ENCODE assay signal across 2 cellular contexts in genomic region chr20:49889245-49889942, GRCh38.
A peak's percentile ranks its signal among the peaks of the same experiment; 100 is the strongest.
TF ChIP-seq lines count a peak whose summit lies in the region.

No MANE protein-coding gene starts in this region.

TF ChIP-seq in WTC11, 78 proteins besides CTCF, POLR2A, EP300 and RAD21:
- TF ChIP-seq ZSCAN18 (CRISPR knock-in tag; IDR thresholded peaks at IDR 0.05) (no peak), MLX (CRISPR knock-in tag; IDR thresholded peaks at IDR 0.05) (no peak), ZNF425 (CRISPR knock-in tag; conservative IDR thresholded peaks at IDR 0.05) (no peak), PRDM15 (CRISPR knock-in tag; IDR thresholded peaks at IDR 0.05) (no peak), E2F4 (CRISPR knock-in tag; IDR thresholded peaks at IDR 0.05; ENCODE audit: borderline replicate concordance, low read depth) (no peak), CBFB (CRISPR knock-in tag; IDR thresholded peaks at IDR 0.05; ENCODE audit: low read depth) (no peak)

TF ChIP-seq in HepG2, 621 proteins besides CTCF, POLR2A, EP300 and RAD21 (continues in another document):
- TF ChIP-seq GLI4 (CRISPR knock-in tag; IDR thresholded peaks at IDR 0.05; ENCODE audit: borderline replicate concordance), result no peak
- TF ChIP-seq GFI1 (CRISPR knock-in tag; IDR thresholded peaks at IDR 0.05; ENCODE audit: borderline replicate concordance), result no peak
- no peak for TF ChIP-seq MAX (IDR thresholded peaks at IDR 0.05)
- no peak for TF ChIP-seq ZNF609 (CRISPR knock-in tag; IDR thresholded peaks at IDR 0.05; ENCODE audit: borderline replicate concordance)
- TF ChIP-seq ZNF207 (IDR thresholded peaks at IDR 0.05; ENCODE audit: borderline replicate concordance), result no peak
- no peak for TF ChIP-seq ZKSCAN1 (IDR thresholded peaks at IDR 0.05; ENCODE audit: low read length)
- TF ChIP-seq THYN1 (CRISPR knock-in tag; IDR thresholded peaks at IDR 0.05; ENCODE audit: borderline replicate concordance, low read depth), result no peak
- no peak for TF ChIP-seq HOMEZ (CRISPR knock-in tag; IDR thresholded peaks at IDR 0.05; ENCODE audit: low read depth)
- TF ChIP-seq ESRRA (CRISPR knock-in tag; IDR thresholded peaks at IDR 0.05; ENCODE audit: low read depth), result no peak
- TF ChIP-seq MAFG (CRISPR knock-in tag; IDR thresholded peaks at IDR 0.05), result no peak
- no peak for TF ChIP-seq ZSCAN12 (CRISPR knock-in tag; IDR thresholded peaks at IDR 0.05)
- TF ChIP-seq ZNF746 (CRISPR knock-in tag; IDR thresholded peaks at IDR 0.05), result no peak
- no peak for TF ChIP-seq SOX6 (IDR thresholded peaks at IDR 0.05)
- no peak for TF ChIP-seq SOX6 (CRISPR knock-in tag; IDR thresholded peaks at IDR 0.05)
- no peak for TF ChIP-seq MBD4 (IDR thresholded peaks at IDR 0.05; ENCODE audit: borderline replicate concordance, low read length)
- no peak for TF ChIP-seq FOXA1 (IDR thresholded peaks at IDR 0.05)
- TF ChIP-seq FOXA1 (CRISPR knock-in tag; IDR thresholded peaks at IDR 0.05), result peak; percentile 33; the same call in 1 of the 2 replicates
- TF ChIP-seq ZNF691 (CRISPR knock-in tag; IDR thresholded peaks at IDR 0.05; ENCODE audit: borderline replicate concordance, low read depth), result no peak
- TF ChIP-seq NAIF1 (CRISPR knock-in tag; IDR thresholded peaks at IDR 0.05; ENCODE audit: borderline replicate concordance), result no peak
- TF ChIP-seq REST (IDR thresholded peaks at IDR 0.05; ENCODE audit: borderline replicate concordance in 1 of 2, low read depth in 1 of 2, low read length in 2 of 2), result no peak
- TF ChIP-seq NONO (IDR thresholded peaks at IDR 0.05), result no peak
- TF ChIP-seq NONO (CRISPR knock-in tag; conservative IDR thresholded peaks at IDR 0.05), result no peak
- peak; percentile 61 for TF ChIP-seq SALL1 (CRISPR knock-in tag; IDR thresholded peaks at IDR 0.05)
- no peak for TF ChIP-seq ZMYM3 (CRISPR knock-in tag; IDR thresholded peaks at IDR 0.05)
- TF ChIP-seq KDM6A (CRISPR knock-in tag; IDR thresholded peaks at IDR 0.05; ENCODE audit: low read depth), result no peak
- TF ChIP-seq ZNF512 (CRISPR knock-in tag; IDR thresholded peaks at IDR 0.05), result no peak
- no peak for TF ChIP-seq AHR (CRISPR knock-in tag; IDR thresholded peaks at IDR 0.05)
- TF ChIP-seq BCLAF1 (IDR thresholded peaks at IDR 0.05), result no peak
- TF ChIP-seq JUNB (CRISPR knock-in tag; IDR thresholded peaks at IDR 0.05; ENCODE audit: borderline replicate concordance), result no peak
- peak; percentile 21; the same call in 1 of the 2 replicates for TF ChIP-seq ZNF777 (CRISPR knock-in tag; IDR thresholded peaks at IDR 0.05)
- TF ChIP-seq RXRA (CRISPR knock-in tag; IDR thresholded peaks at IDR 0.05), result no peak
- no peak for TF ChIP-seq FOXO1 (CRISPR knock-in tag; IDR thresholded peaks at IDR 0.05)
- TF ChIP-seq THRA (CRISPR knock-in tag; IDR thresholded peaks at IDR 0.05; ENCODE audit: borderline replicate concordance), result no peak
- no peak for TF ChIP-seq ZNF615 (CRISPR knock-in tag; IDR thresholded peaks at IDR 0.05; ENCODE audit: borderline replicate concordance)
- TF ChIP-seq MAFF (IDR thresholded peaks at IDR 0.05; ENCODE audit: low read depth, low read length), result no peak
- TF ChIP-seq PCBP2 (optimal IDR thresholded peaks at IDR 0.05; ENCODE audit: low read depth, low read length, poor library complexity, severe bottlenecking), result no peak
- TF ChIP-seq HNF4A (CRISPR knock-in tag; IDR thresholded peaks at IDR 0.05), result 0 out of 2 replicates have a peak, but pooled peaks have one; percentile 6
- no peak for TF ChIP-seq YEATS2 (CRISPR knock-in tag; IDR thresholded peaks at IDR 0.05; ENCODE audit: borderline replicate concordance)
- TF ChIP-seq ZNF496 (CRISPR knock-in tag; IDR thresholded peaks at IDR 0.05; ENCODE audit: insufficient replicate concordance), result no peak
- no peak for TF ChIP-seq TP53 (CRISPR knock-in tag; conservative IDR thresholded peaks at IDR 0.05)
- TF ChIP-seq SMARCE1 (IDR thresholded peaks at IDR 0.05; ENCODE audit: borderline replicate concordance), result no peak
- no peak for TF ChIP-seq ATRX (CRISPR knock-in tag; IDR thresholded peaks at IDR 0.05; ENCODE audit: borderline replicate concordance)
- no peak for TF ChIP-seq ZC3H13 (CRISPR knock-in tag; IDR thresholded peaks at IDR 0.05)
- no peak for TF ChIP-seq STAT6 (CRISPR knock-in tag; IDR thresholded peaks at IDR 0.05; ENCODE audit: borderline replicate concordance)
